1 cellular context compared by ENCODE assay signal in genomic region chr6:138105880-138106664, GRCh38.
TF ChIP-seq lines count a peak whose summit lies in the region.

No MANE protein-coding gene starts in this region.

TF ChIP-seq in IMR-90, 13 proteins besides CTCF, POLR2A, EP300 and RAD21 (continued from another document):
- no peak for TF ChIP-seq USF2 (IDR thresholded peaks at IDR 0.05; ENCODE audit: low read depth, low read length)
- TF ChIP-seq, protein P1, sequence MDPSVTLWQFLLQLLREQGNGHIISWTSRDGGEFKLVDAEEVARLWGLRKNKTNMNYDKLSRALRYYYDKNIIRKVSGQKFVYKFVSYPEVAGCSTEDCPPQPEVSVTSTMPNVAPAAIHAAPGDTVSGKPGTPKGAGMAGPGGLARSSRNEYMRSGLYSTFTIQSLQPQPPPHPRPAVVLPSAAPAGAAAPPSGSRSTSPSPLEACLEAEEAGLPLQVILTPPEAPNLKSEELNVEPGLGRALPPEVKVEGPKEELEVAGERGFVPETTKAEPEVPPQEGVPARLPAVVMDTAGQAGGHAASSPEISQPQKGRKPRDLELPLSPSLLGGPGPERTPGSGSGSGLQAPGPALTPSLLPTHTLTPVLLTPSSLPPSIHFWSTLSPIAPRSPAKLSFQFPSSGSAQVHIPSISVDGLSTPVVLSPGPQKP (IDR thresholded peaks at IDR 0.05; ENCODE audit: borderline replicate concordance, low read depth, low read length), result no peak
- no peak for TF ChIP-seq BHLHE40 (IDR thresholded peaks at IDR 0.05; ENCODE audit: low read depth, low read length)
